Comparison of ENCODE assay signal across 23 cellular contexts in the genomic region with DNA sequence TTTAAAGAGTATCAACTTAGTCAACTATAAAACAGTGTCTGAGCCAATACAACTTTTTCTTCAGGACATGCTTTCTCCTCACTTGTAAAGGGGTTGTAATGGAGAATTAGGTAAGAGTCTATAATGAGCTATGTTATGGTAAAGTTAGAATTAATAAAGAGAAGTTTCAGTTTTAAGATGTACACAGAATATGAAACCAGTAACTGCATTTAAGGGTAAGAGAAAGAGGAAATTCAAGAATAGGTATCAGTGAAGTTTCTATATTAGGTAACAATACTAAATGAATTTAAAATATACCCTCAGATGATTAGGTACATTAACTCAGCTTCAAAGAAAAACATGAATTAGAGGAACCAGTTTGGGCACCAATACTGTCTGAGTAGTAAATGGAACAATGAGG.
"Had no signal": no experiment of that assay in that cellular context is flagged by ENCODE, and none has a peak within 500 bp of the region (broad histone marks: within the 10 kb centered on the region; RNA-seq: fewer than 3 reads in every experiment).

No MANE protein-coding gene starts in this region.

- ATAC-seq: activated CD8-positive, alpha-beta T cell treated with anti-CD3 and anti-CD28 coated beads for 36 hours; activated T-cell treated with anti-CD3 and anti-CD28 coated beads, Interleukin-2, amount 50 U/mL, for 72 hours; SK-N-SH treated with all-trans-retinoic acid at 6 μM for 48 hours had no signal

- H3K36me3 Mint-ChIP-seq: activated naive CD4-positive, alpha-beta T cell treated with anti-CD3 and anti-CD28 coated beads, Interleukin-2, amount 10 ng/mL, durations not matched to agents 7 days and 5 days; activated naive CD8-positive, alpha-beta T cell treated with anti-CD3 and anti-CD28 coated beads for 36 hours had no signal

- H3K27ac Mint-ChIP-seq: activated CD8-positive, alpha-beta T cell treated with anti-CD3 and anti-CD28 coated beads for 36 hours; activated naive CD4-positive, alpha-beta T cell treated with anti-CD3 and anti-CD28 coated beads, Interleukin-2, amount 10 ng/mL, durations not matched to agents 7 days and 5 days; activated naive CD8-positive, alpha-beta T cell treated with anti-CD3 and anti-CD28 coated beads for 36 hours; activated T-cell treated with anti-CD3 and anti-CD28 coated beads, Interleukin-2, amount 50 U/mL, for 72 hours; activated T-helper 2 cell treated with anti-CD3 and anti-CD28 coated beads, Interferon-gamma antibody, Interleukin-2, Interleukin-4, amounts not matched to agents 10 μg/mL and 5 μg/mL and 100 μg/mL, durations not matched to agents 14 hours and 24 hours and 36 hours; dendritic cell treated with granulocyte-macrophage colony-stimulating factor and Interleukin-4, amounts not matched to agents 40 ng/mL and 50 ng/mL, for 4 days; T-helper 1 cell treated with Interleukin-12 subunit alpha and Interleukin-12 subunit beta and Interleukin-4 antibody, amounts not matched to agents 30 μg/mL and 1 μg/mL, for 36 hours had no signal

- H3K4me3 ChIP-seq: SJSA1 had no signal

- H3K4me3 Mint-ChIP-seq: activated CD8-positive, alpha-beta T cell treated with anti-CD3 and anti-CD28 coated beads for 36 hours; activated naive CD4-positive, alpha-beta T cell treated with anti-CD3 and anti-CD28 coated beads, Interleukin-2, amount 10 ng/mL, durations not matched to agents 7 days and 5 days; activated naive CD8-positive, alpha-beta T cell treated with anti-CD3 and anti-CD28 coated beads for 36 hours; activated T-cell treated with anti-CD3 and anti-CD28 coated beads, Interleukin-2, amount 50 U/mL, for 72 hours; dendritic cell treated with granulocyte-macrophage colony-stimulating factor and Interleukin-4, amounts not matched to agents 40 ng/mL and 50 ng/mL, for 4 days; T-helper 1 cell treated with Interleukin-12 subunit alpha and Interleukin-12 subunit beta and Interleukin-4 antibody, amounts not matched to agents 30 μg/mL and 1 μg/mL, for 36 hours had no signal

- H3K27me3 Mint-ChIP-seq: activated CD8-positive, alpha-beta T cell treated with anti-CD3 and anti-CD28 coated beads for 36 hours; activated naive CD4-positive, alpha-beta T cell treated with anti-CD3 and anti-CD28 coated beads, Interleukin-2, amount 10 ng/mL, durations not matched to agents 7 days and 5 days; activated naive CD8-positive, alpha-beta T cell treated with anti-CD3 and anti-CD28 coated beads for 36 hours; dendritic cell treated with granulocyte-macrophage colony-stimulating factor and Interleukin-4, amounts not matched to agents 40 ng/mL and 50 ng/mL, for 4 days had no signal

- H3K27me3 ChIP-seq: SJSA1 had no signal

- DNase-seq: activated CD4-positive, alpha-beta T cell treated with anti-CD3 and anti-CD28 coated beads, Interleukin-2, amount 50 U/mL, for 1 hour; activated CD4-positive, CD25-positive, alpha-beta regulatory T cell; activated CD8-positive, alpha-beta memory T cell treated with anti-CD3 and anti-CD28 coated beads, Interleukin-2, amount 50 U/mL, for 4 hours; activated CD8-positive, alpha-beta T cell treated with anti-CD3 and anti-CD28 coated beads for 36 hours; activated gamma-delta T cell treated with Interleukin-2 at 50 U/mL for 16 hours; activated naive CD4-positive, alpha-beta T cell treated with anti-CD3 and anti-CD28 coated beads, Interleukin-2, amount 10 ng/mL, durations not matched to agents 7 days and 5 days; activated naive CD8-positive, alpha-beta T cell treated with anti-CD3 and anti-CD28 coated beads for 36 hours; activated T-cell treated with anti-CD3 and anti-CD28 coated beads, Interleukin-2, amount 50 U/mL, for 72 hours; anterior cingulate cortex; cerebellar nuclear complex; KBM-7; NCI-H1048; NCI-H1930; NCI-H510A treated with DMSO at 0.1 percent for 48 hours; NCI-H69; SHP77; SW 1271; T-helper 9 cell had no signal

- H3K36me3 ChIP-seq: SJSA1 had no signal

- H3K4me1 Mint-ChIP-seq: activated naive CD4-positive, alpha-beta T cell treated with anti-CD3 and anti-CD28 coated beads, Interleukin-2, amount 10 ng/mL, durations not matched to agents 7 days and 5 days; activated naive CD8-positive, alpha-beta T cell treated with anti-CD3 and anti-CD28 coated beads for 36 hours had no signal

- H3K27ac ChIP-seq: SJSA1 had no signal

- H3K4me1 ChIP-seq: SJSA1 had no signal
